ENCODE assay signal across 13 cellular contexts in genomic region chr6:549901-550300, GRCh38.
"Had no signal": no experiment of that assay in that cellular context is flagged by ENCODE, and none has a peak within 500 bp of the region (broad histone marks: within the 10 kb centered on the region; RNA-seq: fewer than 3 reads in every experiment).

No MANE protein-coding gene starts in this region.

- H3K4me3 ChIP-seq: body of pancreas, psoas muscle, right lobe of liver, stomach, thoracic aorta had no signal

- H3K4me1 ChIP-seq: body of pancreas, psoas muscle, right lobe of liver, stomach had no signal

- H3K9me3 Mint-ChIP-seq: central memory CD8-positive, alpha-beta T cell had no signal

- H3K27me3 Mint-ChIP-seq: central memory CD8-positive, alpha-beta T cell had no signal

- H3K27me3 ChIP-seq: body of pancreas, right lobe of liver, stomach had no signal

- H3K4me3 Mint-ChIP-seq: central memory CD8-positive, alpha-beta T cell had no signal

- DNase-seq: activated effector memory CD4-positive, alpha-beta T cell treated with anti-CD3 and anti-CD28 coated beads, Interleukin-2, amount 50 U/mL, for 16 hours; amniotic stem cell; body of pancreas; effector memory CD4-positive, alpha-beta T cell; hippocampal formation; left ventricle myocardium superior; mesendoderm; psoas muscle; right lobe of liver; SIG-M5; stomach had no signal

- H3K9me3 ChIP-seq: body of pancreas, psoas muscle, right lobe of liver, stomach, thoracic aorta had no signal

- H3K27ac ChIP-seq: body of pancreas, psoas muscle, right lobe of liver, stomach, thoracic aorta had no signal

- ATAC-seq: body of pancreas, left ventricle myocardium superior, psoas muscle, right lobe of liver had no signal
